Comparison of ENCODE assay signal across 1 cellular context in genomic region chr7:106770191-106770590, GRCh38.
TF ChIP-seq lines count a peak whose summit lies in the region.

No MANE protein-coding gene starts in this region.

TF ChIP-seq in K562, 482 proteins besides CTCF, POLR2A, EP300 and RAD21 (continued from another document):
- TF ChIP-seq GTF2B (IDR thresholded peaks at IDR 0.05; ENCODE audit: extremely low read depth, insufficient read length) = no peak
- TF ChIP-seq NR0B1 (IDR thresholded peaks at IDR 0.05; ENCODE audit: partially characterized antibody) = no peak
- TF ChIP-seq MEF2D (tag; conservative IDR thresholded peaks at IDR 0.05; ENCODE audit: low read depth) = peak; percentile 62
- no peak for TF ChIP-seq MNT (conservative IDR thresholded peaks at IDR 0.05)
- peak; percentile 39; the same call in 1 of the 2 replicates for TF ChIP-seq JUND (IDR thresholded peaks at IDR 0.05; ENCODE audit: borderline replicate concordance, low read depth, low read length)
- TF ChIP-seq JUND (tag; IDR thresholded peaks at IDR 0.05; ENCODE audit: borderline replicate concordance, low read depth, low read length) = no peak; the same call in 2 of the 3 replicates
- TF ChIP-seq JUN (IDR thresholded peaks at IDR 0.05; ENCODE audit: borderline replicate concordance, low read depth, low read length) = no peak
- no peak for TF ChIP-seq JUN (CRISPR knock-in tag; IDR thresholded peaks at IDR 0.05; ENCODE audit: borderline replicate concordance)
- peak; percentile 32; the same call in 1 of the 2 replicates for TF ChIP-seq ATF3 (IDR thresholded peaks at IDR 0.05)
- TF ChIP-seq ATF3 (CRISPR knock-in tag; conservative IDR thresholded peaks at IDR 0.05) = no peak
- peak; percentile 51; the same call in 1 of the 2 replicates for TF ChIP-seq ZNF592 (IDR thresholded peaks at IDR 0.05)
